In genomic region chr13:112242777-112243176, GRCh38 we compare ENCODE assay signal across 17 cellular contexts.
"Had no signal": no experiment of that assay in that cellular context is flagged by ENCODE, and none has a peak within 500 bp of the region (broad histone marks: within the 10 kb centered on the region; RNA-seq: fewer than 3 reads in every experiment).

No MANE protein-coding gene starts in this region.

- H3K27me3 Mint-ChIP-seq: dendritic cell treated with granulocyte-macrophage colony-stimulating factor and Interleukin-4, amounts not matched to agents 40 ng/mL and 50 ng/mL, for 4 days had no signal

- H3K36me3 ChIP-seq: sigmoid colon, thyroid gland, upper lobe of left lung had no signal

- H3K27me3 ChIP-seq: foreskin keratinocyte, sigmoid colon, thyroid gland had no signal

- H3K27ac Mint-ChIP-seq: dendritic cell treated with granulocyte-macrophage colony-stimulating factor and Interleukin-4, amounts not matched to agents 40 ng/mL and 50 ng/mL, for 4 days; immature natural killer cell; naive B cell; nephron had no signal

- DNase-seq: foreskin keratinocyte; immature natural killer cell; kidney; left cardiac atrium; left ventricle myocardium superior; mesendoderm; naive B cell; psoas muscle; retina; sigmoid colon; stimulated activated CD4-positive, alpha-beta T cell treated with anti-CD3 and anti-CD28 coated beads, Interleukin-12 subunit alpha, Interleukin-12 subunit beta, amount 100 ng/mL, for 4 hours; stimulated activated naive CD4-positive, alpha-beta T cell treated with Interleukin-2 at 50 U/mL for 16 hours; thyroid gland; upper lobe of left lung had no signal

- ATAC-seq: foreskin keratinocyte, left cardiac atrium, left ventricle myocardium superior, psoas muscle had no signal

- H3K4me3 ChIP-seq: psoas muscle, sigmoid colon, skin epidermis, thyroid gland, upper lobe of left lung had no signal

- H3K36me3 Mint-ChIP-seq: immature natural killer cell, naive B cell had no signal

- H3K4me1 ChIP-seq: foreskin keratinocyte, psoas muscle, sigmoid colon, thyroid gland, upper lobe of left lung had no signal

- H3K4me1 Mint-ChIP-seq: immature natural killer cell, naive B cell, nephron had no signal

- H3K27ac ChIP-seq: foreskin keratinocyte, psoas muscle, sigmoid colon, skin epidermis, thyroid gland, upper lobe of left lung had no signal

- H3K9me3 ChIP-seq: psoas muscle, sigmoid colon, thyroid gland, upper lobe of left lung had no signal

- H3K9me3 Mint-ChIP-seq: dendritic cell treated with granulocyte-macrophage colony-stimulating factor and Interleukin-4, amounts not matched to agents 40 ng/mL and 50 ng/mL, for 4 days had no signal

- H3K4me3 Mint-ChIP-seq: dendritic cell treated with granulocyte-macrophage colony-stimulating factor and Interleukin-4, amounts not matched to agents 40 ng/mL and 50 ng/mL, for 4 days; immature natural killer cell; nephron had no signal
